29 cellular contexts compared by ENCODE assay signal in the genomic region with DNA sequence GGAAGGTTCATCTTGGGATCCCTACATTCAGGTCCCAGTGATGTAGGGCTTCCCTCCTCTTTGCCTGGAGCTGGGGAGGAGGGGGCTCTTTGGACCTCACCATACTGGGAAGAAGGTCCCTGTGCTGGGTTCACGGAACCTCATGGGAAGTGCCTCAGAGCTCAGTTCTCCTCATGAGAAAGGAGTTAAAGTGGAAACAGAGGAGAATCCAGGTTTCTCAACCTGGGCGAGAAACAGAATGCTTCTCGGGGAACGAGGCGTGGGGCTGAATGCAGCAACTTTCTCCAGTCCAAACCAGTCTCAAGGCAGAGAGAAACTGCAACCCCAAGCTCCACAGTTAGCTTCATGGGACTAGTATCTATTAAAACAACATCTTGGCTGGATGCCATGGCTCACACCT.
"Had no signal": no experiment of that assay in that cellular context is flagged by ENCODE, and none has a peak within 500 bp of the region (broad histone marks: within the 10 kb centered on the region; RNA-seq: fewer than 3 reads in every experiment).

No MANE protein-coding gene starts in this region.

- H3K4me1 ChIP-seq: ascending aorta, breast epithelium, colonic mucosa, foreskin keratinocyte, gastrocnemius medialis had no signal

- H3K27me3 ChIP-seq: ascending aorta, breast epithelium, cardiac muscle cell, colonic mucosa, foreskin keratinocyte, gastrocnemius medialis had no signal

- H3K27ac ChIP-seq: ascending aorta, breast epithelium, cardiac muscle cell, colonic mucosa, foreskin keratinocyte, gastrocnemius medialis had no signal

- ATAC-seq: activated CD4-positive, alpha-beta T cell treated with anti-CD3 and anti-CD28 coated beads for 36 hours; activated CD8-positive, alpha-beta memory T cell treated with anti-CD3 and anti-CD28 coated beads, Interleukin-2, amount 10 ng/mL, durations not matched to agents 7 days and 5 days; activated CD8-positive, alpha-beta T cell treated with anti-CD3 and anti-CD28 coated beads, Interleukin-2, amount 10 ng/mL, durations not matched to agents 7 days and 5 days; activated naive CD4-positive, alpha-beta T cell treated with anti-CD3 and anti-CD28 coated beads, Interleukin-2, amount 50 U/mL, for 72 hours; activated T-cell treated with anti-CD3 and anti-CD28 coated beads, Interleukin-2, amount 50 U/mL, for 72 hours; esophagus mucosa; foreskin keratinocyte; gastrocnemius medialis; T-helper 17 cell had no signal

- H3K36me3 ChIP-seq: ascending aorta, breast epithelium, cardiac muscle cell, colonic mucosa, gastrocnemius medialis had no signal

- H3K4me3 ChIP-seq: ascending aorta, breast epithelium, cardiac muscle cell, colonic mucosa, gastrocnemius medialis had no signal

- DNase-seq: activated CD4-positive, alpha-beta memory T cell treated with anti-CD3 and anti-CD28 coated beads for 36 hours; activated CD4-positive, alpha-beta T cell treated with anti-CD3 and anti-CD28 coated beads for 36 hours; activated CD4-positive, alpha-beta T cell treated with anti-CD3 and anti-CD28 coated beads, Interleukin-2, amount 10 ng/mL, durations not matched to agents 24 days and 14 days; activated CD4-positive, CD25-positive, alpha-beta regulatory T cell; activated CD4-positive, CD25-positive, alpha-beta regulatory T cell treated with anti-CD3 and anti-CD28 coated beads, Interleukin-2, amount 50 U/mL, for 72 hours; activated CD8-positive, alpha-beta memory T cell treated with anti-CD3 and anti-CD28 coated beads, Interleukin-2, amount 10 ng/mL, durations not matched to agents 7 days and 5 days; activated CD8-positive, alpha-beta memory T cell treated with anti-CD3 and anti-CD28 coated beads, Interleukin-2, amount 50 U/mL, for 4 hours; activated CD8-positive, alpha-beta T cell treated with anti-CD3 and anti-CD28 coated beads, Interleukin-2, amount 10 ng/mL, durations not matched to agents 7 days and 5 days; activated gamma-delta T cell; activated naive CD4-positive, alpha-beta T cell; activated naive CD4-positive, alpha-beta T cell treated with anti-CD3 and anti-CD28 coated beads, Interleukin-2, amount 10 ng/mL, durations not matched to agents 7 days and 5 days; activated naive CD8-positive, alpha-beta T cell treated with anti-CD3 and anti-CD28 coated beads, Interleukin-2, amount 10 ng/mL, durations not matched to agents 7 days and 5 days; activated T-cell treated with anti-CD3 and anti-CD28 coated beads, Interleukin-2, amount 50 U/mL, for 1 hour; activated T-cell treated with anti-CD3 and anti-CD28 coated beads, Interleukin-2, amount 50 U/mL, for 72 hours; central memory CD4-positive, alpha-beta T cell; cerebellar nuclear complex; colonic mucosa; effector CD8-positive, alpha-beta T cell; foreskin keratinocyte; gastrocnemius medialis; glutamatergic neuron; T-helper 1 cell; T-helper 17 cell; T1000 had no signal

- H3K9me3 ChIP-seq: ascending aorta, colonic mucosa, gastrocnemius medialis had no signal
